In the genomic region with DNA sequence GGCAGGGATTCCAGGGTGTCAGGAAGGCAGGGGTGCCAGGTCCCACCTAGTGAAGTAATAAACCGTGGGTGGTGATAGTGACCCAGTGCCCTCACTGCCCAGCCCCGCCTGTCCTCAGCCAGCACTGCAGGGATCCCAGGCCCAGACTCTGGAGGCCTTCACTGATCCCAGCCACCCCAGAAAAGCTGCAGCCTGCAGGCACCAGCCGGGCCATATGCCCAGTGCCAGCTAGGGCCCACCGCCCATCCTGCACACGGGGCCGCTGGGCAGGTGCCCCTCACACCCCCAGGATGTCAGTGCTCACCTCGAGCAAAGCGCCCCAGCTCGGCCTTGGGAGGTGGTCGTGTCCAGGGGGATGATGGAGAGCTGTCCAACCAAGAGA, we compare ENCODE assay signal across 1 cellular context.
TF ChIP-seq lines count a peak whose summit lies in the region.

No MANE protein-coding gene starts in this region.

TF ChIP-seq in HepG2, 621 proteins besides CTCF, POLR2A, EP300 and RAD21 (continued from another document):
- TF ChIP-seq HMG20B (CRISPR knock-in tag; conservative IDR thresholded peaks at IDR 0.05) (no peak), SCMH1 (CRISPR knock-in tag; IDR thresholded peaks at IDR 0.05; ENCODE audit: borderline replicate concordance) (no peak), ZKSCAN5 (CRISPR knock-in tag; IDR thresholded peaks at IDR 0.05) (no peak), SATB2 (CRISPR knock-in tag; IDR thresholded peaks at IDR 0.05) (no peak), ZNF597 (CRISPR knock-in tag; IDR thresholded peaks at IDR 0.05) (no peak), ZNF639 (CRISPR knock-in tag; conservative IDR thresholded peaks at IDR 0.05) (no peak)
- TF ChIP-seq, protein P1, sequence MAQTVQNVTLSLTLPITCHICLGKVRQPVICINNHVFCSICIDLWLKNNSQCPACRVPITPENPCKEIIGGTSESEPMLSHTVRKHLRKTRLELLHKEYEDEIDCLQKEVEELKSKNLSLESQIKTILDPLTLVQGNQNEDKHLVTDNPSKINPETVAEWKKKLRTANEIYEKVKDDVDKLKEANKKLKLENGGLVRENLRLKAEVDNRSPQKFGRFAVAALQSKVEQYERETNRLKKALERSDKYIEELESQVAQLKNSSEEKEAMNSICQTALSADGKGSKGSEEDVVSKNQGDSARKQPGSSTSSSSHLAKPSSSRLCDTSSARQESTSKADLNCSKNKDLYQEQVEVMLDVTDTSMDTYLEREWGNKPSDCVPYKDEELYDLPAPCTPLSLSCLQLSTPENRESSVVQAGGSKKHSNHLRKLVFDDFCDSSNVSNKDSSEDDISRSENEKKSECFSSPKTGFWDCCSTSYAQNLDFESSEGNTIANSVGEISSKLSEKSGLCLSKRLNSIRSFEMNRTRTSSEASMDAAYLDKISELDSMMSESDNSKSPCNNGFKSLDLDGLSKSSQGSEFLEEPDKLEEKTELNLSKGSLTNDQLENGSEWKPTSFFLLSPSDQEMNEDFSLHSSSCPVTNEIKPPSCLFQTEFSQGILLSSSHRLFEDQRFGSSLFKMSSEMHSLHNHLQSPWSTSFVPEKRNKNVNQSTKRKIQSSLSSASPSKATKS (CRISPR knock-in tag; IDR thresholded peaks at IDR 0.05) = no peak
